Comparison of ENCODE assay signal across 35 cellular contexts in the genomic region with DNA sequence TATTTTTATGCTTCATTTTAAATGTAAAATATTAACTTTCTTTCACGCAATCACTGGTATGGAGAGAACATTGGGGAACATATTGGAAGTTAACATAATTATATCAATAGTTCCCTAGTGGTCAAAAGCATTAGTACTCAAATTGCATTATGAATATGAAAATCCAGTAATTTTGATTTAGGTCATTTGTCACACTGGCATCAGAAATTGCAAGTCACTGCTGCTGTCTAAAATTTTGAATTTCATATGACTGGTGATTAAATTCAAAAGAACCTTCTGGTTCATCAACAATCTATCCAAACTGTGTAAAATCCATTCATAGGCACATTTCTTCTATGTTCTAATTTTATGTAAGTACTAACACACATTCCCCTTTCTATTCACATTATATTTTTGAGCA.
"Had no signal": no experiment of that assay in that cellular context is flagged by ENCODE, and none has a peak within 500 bp of the region (broad histone marks: within the 10 kb centered on the region; RNA-seq: fewer than 3 reads in every experiment).

No MANE protein-coding gene starts in this region.

- ATAC-seq: activated CD8-positive, alpha-beta T cell treated with anti-CD3 and anti-CD28 coated beads for 36 hours; activated naive CD4-positive, alpha-beta T cell treated with anti-CD3 and anti-CD28 coated beads, Interleukin-2, amount 50 U/mL, for 72 hours; activated T-cell treated with anti-CD3 and anti-CD28 coated beads, Interleukin-2, amount 50 U/mL, for 4 hours; activated T-cell treated with anti-CD3 and anti-CD28 coated beads, Interleukin-2, amount 50 U/mL, for 72 hours; activated T-helper 17 cell treated with anti-CD3 and anti-CD28 coated beads, Interleukin-2, amount 50 U/mL, for 72 hours; body of pancreas had no signal

- DNase-seq: activated B cell treated with CpG ODN at 0.5 μM for 24 hours; activated CD4-positive, alpha-beta memory T cell treated with anti-CD3 and anti-CD28 coated beads for 36 hours; activated CD4-positive, alpha-beta T cell treated with anti-CD3 and anti-CD28 coated beads for 4 hours; activated CD4-positive, alpha-beta T cell treated with anti-CD3 and anti-CD28 coated beads, Interleukin-2, amount 10 ng/mL, durations not matched to agents 24 days and 14 days; activated CD4-positive, alpha-beta T cell treated with anti-CD3 and anti-CD28 coated beads, Interleukin-2, amount 50 U/mL, for 1 hour; activated CD4-positive, alpha-beta T cell treated with anti-CD3 and anti-CD28 coated beads, Interleukin-2, amount 50 U/mL, for 4 hours; activated CD4-positive, CD25-positive, alpha-beta regulatory T cell treated with anti-CD3 and anti-CD28 coated beads, Interleukin-2, amount 50 U/mL, for 72 hours; activated CD8-positive, alpha-beta memory T cell treated with anti-CD3 and anti-CD28 coated beads, Interleukin-2, amount 50 U/mL, for 4 hours; activated CD8-positive, alpha-beta T cell treated with anti-CD3 and anti-CD28 coated beads for 36 hours; activated effector memory CD4-positive, alpha-beta T cell treated with anti-CD3 and anti-CD28 coated beads, Interleukin-2, amount 50 U/mL, for 16 hours; activated gamma-delta T cell treated with Interleukin-2 at 50 U/mL for 16 hours; activated naive CD4-positive, alpha-beta T cell; activated naive CD4-positive, alpha-beta T cell treated with anti-CD3 and anti-CD28 coated beads for 36 hours; activated naive CD4-positive, alpha-beta T cell treated with anti-CD3 and anti-CD28 coated beads, Interleukin-2, amount 50 U/mL, for 16 hours; activated naive CD8-positive, alpha-beta T cell treated with anti-CD3 and anti-CD28 coated beads for 36 hours; activated T-cell treated with anti-CD3 and anti-CD28 coated beads for 4 hours; activated T-cell treated with anti-CD3 and anti-CD28 coated beads, Interleukin-2, amount 50 U/mL, for 1 hour; activated T-cell treated with anti-CD3 and anti-CD28 coated beads, Interleukin-2, amount 50 U/mL, for 4 hours; activated T-cell treated with anti-CD3 and anti-CD28 coated beads, Interleukin-2, amount 50 U/mL, for 72 hours; adrenal gland; amniotic stem cell; body of pancreas; brain microvascular endothelial cell; central memory CD4-positive, alpha-beta T cell; T-helper 2 cell; T-helper 9 cell had no signal

- H3K4me1 Mint-ChIP-seq: activated B cell treated with CpG ODN at 0.5 μM for 24 hours; activated CD4-positive, alpha-beta T cell treated with anti-CD3 and anti-CD28 coated beads, Interleukin-2, amount 10 ng/mL, durations not matched to agents 24 days and 14 days; activated naive CD8-positive, alpha-beta T cell treated with anti-CD3 and anti-CD28 coated beads for 36 hours; activated T-helper 17 cell treated with anti-CD3 and anti-CD28 coated beads, Interleukin-2, amount 50 U/mL, for 72 hours had no signal

- H3K4me3 Mint-ChIP-seq: activated B cell treated with CpG ODN at 0.5 μM for 24 hours; activated CD4-positive, alpha-beta memory T cell treated with anti-CD3 and anti-CD28 coated beads for 36 hours; activated CD4-positive, alpha-beta T cell treated with anti-CD3 and anti-CD28 coated beads, Interleukin-2, amount 10 ng/mL, durations not matched to agents 24 days and 14 days; activated CD8-positive, alpha-beta T cell treated with anti-CD3 and anti-CD28 coated beads for 36 hours; activated naive CD4-positive, alpha-beta T cell treated with anti-CD3 and anti-CD28 coated beads for 36 hours; activated naive CD8-positive, alpha-beta T cell treated with anti-CD3 and anti-CD28 coated beads for 36 hours; activated T-cell treated with anti-CD3 and anti-CD28 coated beads, Interleukin-2, amount 50 U/mL, for 4 hours; activated T-cell treated with anti-CD3 and anti-CD28 coated beads, Interleukin-2, amount 50 U/mL, for 72 hours; activated T-helper 1 cell treated with anti-CD3 and anti-CD28 coated beads, Interleukin-12 subunit alpha, Interleukin-12 subunit beta, Interleukin-2, Interleukin-4 antibody, amounts not matched to agents 30 ng/mL and 10 ng/mL and 1 ng/mL, durations not matched to agents 14 hours and 24 hours and 36 hours; activated T-helper 17 cell treated with anti-CD3 and anti-CD28 coated beads, Interleukin-2, amount 50 U/mL, for 72 hours; T-helper 1 cell treated with Interleukin-12 subunit alpha and Interleukin-12 subunit beta and Interleukin-4 antibody, amounts not matched to agents 30 μg/mL and 1 μg/mL, for 36 hours; T-helper 2 cell treated with Interferon-gamma antibody and Interleukin-4, amounts not matched to agents 5 μg/mL and 100 μg/mL, for 36 hours had no signal

- H3K36me3 Mint-ChIP-seq: activated CD4-positive, alpha-beta memory T cell treated with anti-CD3 and anti-CD28 coated beads for 36 hours; activated naive CD4-positive, alpha-beta T cell treated with anti-CD3 and anti-CD28 coated beads, Interleukin-2, amount 50 U/mL, for 72 hours; activated naive CD8-positive, alpha-beta T cell treated with anti-CD3 and anti-CD28 coated beads for 36 hours had no signal

- FAIRE-seq: astrocyte, TTC549 had no signal

- H3K27me3 Mint-ChIP-seq: activated B cell treated with CpG ODN at 0.5 μM for 24 hours; activated CD4-positive, alpha-beta memory T cell treated with anti-CD3 and anti-CD28 coated beads for 36 hours; activated CD4-positive, alpha-beta T cell treated with anti-CD3 and anti-CD28 coated beads, Interleukin-2, amount 10 ng/mL, durations not matched to agents 24 days and 14 days; activated CD8-positive, alpha-beta T cell treated with anti-CD3 and anti-CD28 coated beads for 36 hours; activated naive CD8-positive, alpha-beta T cell treated with anti-CD3 and anti-CD28 coated beads for 36 hours; activated T-helper 17 cell treated with anti-CD3 and anti-CD28 coated beads, Interleukin-2, amount 50 U/mL, for 72 hours had no signal

- H3K27me3 ChIP-seq: adrenal gland, body of pancreas, brain microvascular endothelial cell, breast epithelium had no signal

- H3K9me3 Mint-ChIP-seq: activated CD4-positive, alpha-beta T cell treated with anti-CD3 and anti-CD28 coated beads, Interleukin-2, amount 10 ng/mL, durations not matched to agents 24 days and 14 days; activated naive CD8-positive, alpha-beta T cell treated with anti-CD3 and anti-CD28 coated beads for 36 hours had no signal

- H3K27ac ChIP-seq: adrenal gland, body of pancreas, brain microvascular endothelial cell, breast epithelium, VCaP had no signal

- H3K36me3 ChIP-seq: adrenal gland, brain microvascular endothelial cell, breast epithelium had no signal

- H3K4me3 ChIP-seq: adrenal gland, body of pancreas, breast epithelium had no signal

- H3K27ac Mint-ChIP-seq: activated B cell treated with CpG ODN at 0.5 μM for 24 hours; activated CD4-positive, alpha-beta memory T cell treated with anti-CD3 and anti-CD28 coated beads for 36 hours; activated CD4-positive, alpha-beta T cell treated with anti-CD3 and anti-CD28 coated beads, Interleukin-2, amount 10 ng/mL, durations not matched to agents 24 days and 14 days; activated CD8-positive, alpha-beta T cell treated with anti-CD3 and anti-CD28 coated beads for 36 hours; activated naive CD4-positive, alpha-beta T cell treated with anti-CD3 and anti-CD28 coated beads for 36 hours; activated naive CD4-positive, alpha-beta T cell treated with anti-CD3 and anti-CD28 coated beads, Interleukin-2, amount 50 U/mL, for 72 hours; activated naive CD8-positive, alpha-beta T cell treated with anti-CD3 and anti-CD28 coated beads for 36 hours; activated T-cell treated with anti-CD3 and anti-CD28 coated beads, Interleukin-2, amount 50 U/mL, for 72 hours; activated T-helper 1 cell treated with anti-CD3 and anti-CD28 coated beads, Interleukin-12 subunit alpha, Interleukin-12 subunit beta, Interleukin-2, Interleukin-4 antibody, amounts not matched to agents 30 ng/mL and 10 ng/mL and 1 ng/mL, durations not matched to agents 14 hours and 24 hours and 36 hours; activated T-helper 17 cell treated with anti-CD3 and anti-CD28 coated beads, Interleukin-2, amount 50 U/mL, for 72 hours; T-helper 1 cell treated with Interleukin-12 subunit alpha and Interleukin-12 subunit beta and Interleukin-4 antibody, amounts not matched to agents 30 μg/mL and 1 μg/mL, for 36 hours; T-helper 2 cell treated with Interferon-gamma antibody and Interleukin-4, amounts not matched to agents 5 μg/mL and 100 μg/mL, for 36 hours had no signal

- H3K9me3 ChIP-seq: adrenal gland, body of pancreas had no signal

- H3K4me1 ChIP-seq: adrenal gland, body of pancreas, breast epithelium had no signal
